In the genomic region with DNA sequence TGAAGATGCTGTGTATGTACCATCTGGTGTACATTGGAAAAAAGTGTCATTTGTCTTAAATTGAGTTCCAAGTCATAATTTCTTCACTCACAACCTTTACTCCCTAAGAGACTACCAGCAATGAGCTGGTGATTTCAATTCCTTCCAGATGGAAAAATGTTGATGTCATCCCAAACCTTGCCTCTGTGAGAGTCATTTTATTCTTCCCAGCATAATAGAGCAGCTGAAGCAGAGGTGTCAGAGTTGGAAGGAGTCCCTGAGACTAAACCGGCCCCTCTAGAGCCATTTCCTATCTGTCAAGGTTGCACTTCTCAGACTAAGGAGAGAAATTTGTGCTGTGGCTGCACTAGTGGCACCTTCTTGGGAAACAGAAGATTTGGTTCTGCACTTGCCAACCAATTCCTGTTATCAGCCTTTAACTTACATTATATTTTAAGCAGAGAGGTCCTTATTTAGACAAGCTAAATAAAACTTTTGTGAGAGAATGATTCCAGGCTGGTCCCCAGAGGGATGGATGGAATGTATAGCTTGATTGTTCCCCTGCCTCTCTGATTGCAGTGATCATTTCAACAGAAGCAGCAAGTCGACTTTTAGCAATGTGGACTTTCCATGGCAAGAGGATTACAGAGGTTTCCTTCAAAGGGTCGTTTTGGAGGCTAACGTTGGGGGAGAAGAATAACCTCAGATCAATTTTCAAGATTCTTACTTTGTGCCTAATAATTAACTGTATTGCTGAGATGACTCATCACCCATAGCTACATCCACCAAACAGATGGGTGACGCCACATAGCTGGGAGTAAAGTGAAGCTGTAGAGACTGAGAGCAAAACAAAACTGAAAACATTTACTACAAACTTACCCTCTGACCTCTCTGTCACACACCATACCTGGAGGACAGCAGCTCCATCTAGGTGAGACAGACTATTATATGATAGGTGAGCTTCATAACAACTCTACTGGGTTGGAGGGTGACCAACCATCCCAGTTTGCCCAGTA, we compare ENCODE assay signal across 10 cellular contexts.
DNase-seq lines count a peak whose midpoint lies in the region; ATAC-seq and TF ChIP-seq lines count a peak whose summit lies in the region.
"Had no signal": no experiment of that assay in that cellular context is flagged by ENCODE, and none has a peak within 500 bp of the region (broad histone marks: within the 10 kb centered on the region; RNA-seq: fewer than 3 reads in every experiment).

No MANE protein-coding gene starts in this region.

- no peaks in the 10 kb centered on the region for H3K9me3 ChIP-seq in thyroid gland

- POLR2A ChIA-PET in activated CD4-positive, alpha-beta T cell treated with anti-CD3 and anti-CD28 coated beads for 36 hours (lab: Charles Lee), result no interaction called here

- no peaks in the 10 kb centered on the region for H3K27me3 Mint-ChIP-seq in activated CD4-positive, alpha-beta T cell treated with anti-CD3 and anti-CD28 coated beads for 36 hours
- H3K27me3 Mint-ChIP-seq: naive B cell had no signal

- H3K4me1 Mint-ChIP-seq in activated CD4-positive, alpha-beta T cell treated with anti-CD3 and anti-CD28 coated beads for 36 hours, result no peaks in the 10 kb centered on the region

- WGBS in thyroid gland, 2 donors, result 66 to 70% methylated on average over 5 of the region's 5 CpGs

- no peak overlapping the region for H3K27ac Mint-ChIP-seq in activated CD4-positive, alpha-beta T cell treated with anti-CD3 and anti-CD28 coated beads for 36 hours
- H3K27ac Mint-ChIP-seq: T-helper 1 cell treated with Interleukin-12 subunit alpha and Interleukin-12 subunit beta and Interleukin-4 antibody, amounts not matched to agents 30 μg/mL and 1 μg/mL, for 36 hours had no signal

- DNase-seq in SK-MEL-5 (ENCODE audit: low read depth, low spot score), result peak; percentile 38
- DNase-seq in renal cortical epithelial cell (ENCODE audit: low read depth), result peak; percentile 90
- DNase-seq in NCI-H524 treated with DMSO at 0.1 percent for 48 hours (lab: John Stamatoyannopoulos, UW), result no peak
- no peak for DNase-seq in thyroid gland
- DNase-seq in NCI-H2171 treated with DMSO at 0.1 percent for 48 hours (lab: John Stamatoyannopoulos, UW), result no peak
- DNase-seq in activated CD4-positive, alpha-beta T cell treated with anti-CD3 and anti-CD28 coated beads for 36 hours, result no peak
- DNase-seq: naive B cell had no signal

- no peaks in the 10 kb centered on the region for H3K27me3 ChIP-seq in thyroid gland

- H3K36me3 Mint-ChIP-seq in activated CD4-positive, alpha-beta T cell treated with anti-CD3 and anti-CD28 coated beads for 36 hours (ENCODE audit: low read depth), result peaks cover 33% of the 10 kb centered on the region

- CTCF ChIA-PET in activated CD4-positive, alpha-beta T cell treated with anti-CD3 and anti-CD28 coated beads for 36 hours (lab: Charles Lee), result interaction anchor here (0.7 kb wide), 1 partner anchor 9 kb away, joined by 4 read pairs; no protein-coding TSS in a partner anchor

- peak; percentile 97 for ATAC-seq in GM19023 (IDR thresholded peaks at IDR 0.05; ENCODE audit: unreplicated experiment)
- ATAC-seq in HG02852 (IDR thresholded peaks at IDR 0.05; ENCODE audit: unreplicated experiment), result peak; percentile 91
- no peak for ATAC-seq in activated CD4-positive, alpha-beta T cell treated with anti-CD3 and anti-CD28 coated beads for 36 hours

- TF ChIP-seq POLR2A in thyroid gland (IDR thresholded peaks at IDR 0.05), result no peak

- peaks cover 17% of the 10 kb centered on the region for H3K9me3 Mint-ChIP-seq in activated CD4-positive, alpha-beta T cell treated with anti-CD3 and anti-CD28 coated beads for 36 hours (ENCODE audit: low read depth)

- no peak overlapping the region for H3K4me3 Mint-ChIP-seq in activated CD4-positive, alpha-beta T cell treated with anti-CD3 and anti-CD28 coated beads for 36 hours
- H3K4me3 Mint-ChIP-seq: naive B cell; T-helper 1 cell treated with Interleukin-12 subunit alpha and Interleukin-12 subunit beta and Interleukin-4 antibody, amounts not matched to agents 30 μg/mL and 1 μg/mL, for 36 hours had no signal

- no peak overlapping the region for H3K4me3 ChIP-seq in thyroid gland (replicated peaks in 1 of 3)

- no peaks in the 10 kb centered on the region for H3K36me3 ChIP-seq in thyroid gland

- H3K4me1 ChIP-seq in thyroid gland, result no peaks in the 10 kb centered on the region

- in situ Hi-C loops in SK-MEL-5 (cut with HindIII; ENCODE audit: low pct_unique_long_range_greater_than_20kb, low sequenced_read_pairs), result no loop called here

- TF ChIP-seq CTCF in thyroid gland (IDR thresholded peaks at IDR 0.05), result no peak

- no peak overlapping the region for H3K27ac ChIP-seq in thyroid gland

- intact Hi-C loops in thyroid gland (cut with DNase I), result no loop called here
- intact Hi-C loops in activated CD4-positive, alpha-beta T cell treated with anti-CD3 and anti-CD28 coated beads for 36 hours (cut with DNase I, micrococcal nuclease), result no loop called here

Comparison
In these comparisons a context has a peak if more than half of its experiments do, and no peak if none do; other contexts are left out.
1. DNase-seq: peak in SK-MEL-5 (single experiment) and renal cortical epithelial cell (single experiment); none in NCI-H524 treated with DMSO at 0.1 percent for 48 hours (single experiment), thyroid gland (0 of 2), NCI-H2171 treated with DMSO at 0.1 percent for 48 hours (single experiment) and activated CD4-positive, alpha-beta T cell treated with anti-CD3 and anti-CD28 coated beads for 36 hours (single experiment).